21 cellular contexts compared by ENCODE assay signal in genomic region chr12:131274061-131274460, GRCh38.
A peak's percentile ranks its signal among the peaks of the same experiment; 100 is the strongest.
DNase-seq lines count a peak whose midpoint lies in the region; ATAC-seq and TF ChIP-seq lines count a peak whose summit lies in the region.
"Had no signal": no experiment of that assay in that cellular context is flagged by ENCODE, and none has a peak within 500 bp of the region (broad histone marks: within the 10 kb centered on the region; RNA-seq: fewer than 3 reads in every experiment).

No MANE protein-coding gene starts in this region.

- H3K36me3 Mint-ChIP-seq in chondrocyte (ENCODE audit: low read depth) = no peaks in the 10 kb centered on the region
- H3K36me3 Mint-ChIP-seq: CD14-positive monocyte; CD8-positive, alpha-beta memory T cell had no signal

- H3K27me3 ChIP-seq in lower lobe of right lung (ENCODE audit: low read depth) (no peaks in the 10 kb centered on the region), spleen (replicated peaks in 1 of 7) (peaks cover 0 to 3% (median 0%) of the 10 kb centered on the region in 7 donors)
- H3K27me3 ChIP-seq: BE2C; BLaER1 treated with 17β-estradiol and CSF1 and Interleukin-3, amounts not matched to agents 10 nM and 100 nM had no signal

- H3K4me3 Mint-ChIP-seq in chondrocyte (ENCODE audit: unreplicated experiment) = no peak overlapping the region
- H3K4me3 Mint-ChIP-seq: CD14-positive monocyte; CD4-positive, alpha-beta T cell; CD8-positive, alpha-beta memory T cell; HFFc6 had no signal

- H3K27ac ChIP-seq in lower lobe of right lung = no peak overlapping the region
- no peak overlapping the region for H3K27ac ChIP-seq in spleen
- H3K27ac ChIP-seq: BLaER1 treated with 17β-estradiol and CSF1 and Interleukin-3, amounts not matched to agents 10 nM and 100 nM had no signal

- no peaks in the 10 kb centered on the region for H3K9me3 ChIP-seq in lower lobe of right lung
- no peaks in the 10 kb centered on the region for H3K9me3 ChIP-seq in spleen
- H3K9me3 ChIP-seq: A549; BE2C; BLaER1 treated with 17β-estradiol and CSF1 and Interleukin-3, amounts not matched to agents 10 nM and 100 nM; HAP-1 had no signal

- H3K4me3 ChIP-seq in lower lobe of right lung = no peak overlapping the region
- no peak overlapping the region for H3K4me3 ChIP-seq in spleen
- H3K4me3 ChIP-seq: A549; BLaER1 treated with 17β-estradiol and CSF1 and Interleukin-3, amounts not matched to agents 10 nM and 100 nM; HAP-1 had no signal

- DNase-seq in chondrocyte (ENCODE audit: low spot score) (peak; percentile 93), lower lobe of right lung (peak; percentile 33), spleen (peak; percentile 50), DMS53 (lab: John Stamatoyannopoulos, UW) (no peak)
- DNase-seq: 8988T; ACHN; AML-193; BE2C; CD4-positive, alpha-beta T cell; DMS 273 treated with DMSO at 0.1 percent for 48 hours; DMS79 treated with DMSO at 0.1 percent for 48 hours; GF-D8; GOT3; HFFc6 had no signal

- WGBS in spleen, 5 donors = 74 to 90% (median 89%) methylated on average over 9 to 12 of the region's 12 CpGs

- no peak for TF ChIP-seq POLR2A in spleen (IDR thresholded peaks at IDR 0.05)

- H3K27ac Mint-ChIP-seq in chondrocyte (ENCODE audit: unreplicated experiment) = no peak overlapping the region
- H3K27ac Mint-ChIP-seq: CD4-positive, alpha-beta T cell; HFFc6 had no signal

- no peaks in the 10 kb centered on the region for H3K4me1 ChIP-seq in lower lobe of right lung
- no peaks in the 10 kb centered on the region for H3K4me1 ChIP-seq in spleen
- H3K4me1 ChIP-seq: HAP-1 had no signal

- H3K36me3 ChIP-seq in lower lobe of right lung (no peaks in the 10 kb centered on the region), spleen (no peaks in the 10 kb centered on the region)
- H3K36me3 ChIP-seq: BE2C; BLaER1 treated with 17β-estradiol and CSF1 and Interleukin-3, amounts not matched to agents 10 nM and 100 nM; HAP-1 had no signal

- no peak for TF ChIP-seq CTCF in chondrocyte (IDR thresholded peaks at IDR 0.05)
- TF ChIP-seq CTCF in lower lobe of right lung (IDR thresholded peaks at IDR 0.05) = no peak
- TF ChIP-seq CTCF in spleen (IDR thresholded peaks at IDR 0.05 in 8 of 11, conservative IDR thresholded peaks at IDR 0.05 in 3 of 11) = no peak

- H3K9me3 Mint-ChIP-seq in chondrocyte (ENCODE audit: low read depth) = no peaks in the 10 kb centered on the region
- H3K9me3 Mint-ChIP-seq: CD14-positive monocyte; CD4-positive, alpha-beta T cell had no signal

- H3K4me1 Mint-ChIP-seq in chondrocyte (ENCODE audit: low read depth) = no peaks in the 10 kb centered on the region
- H3K4me1 Mint-ChIP-seq: CD14-positive monocyte; CD8-positive, alpha-beta memory T cell had no signal

- H3K27me3 Mint-ChIP-seq in chondrocyte (ENCODE audit: low read depth) = peaks cover 14% of the 10 kb centered on the region
- H3K27me3 Mint-ChIP-seq: CD4-positive, alpha-beta T cell had no signal

- ATAC-seq in lower lobe of right lung (no peak), GM19324 (IDR thresholded peaks at IDR 0.05; ENCODE audit: low FRiP score, unreplicated experiment) (no peak), HG03442 (IDR thresholded peaks at IDR 0.05; ENCODE audit: unreplicated experiment) (no peak)
- ATAC-seq: A549 had no signal

- intact Hi-C loops in lower lobe of right lung (cut with DNase I) = no loop called here
- intact Hi-C loops in spleen (cut with DNase I; ENCODE audit: low total_unique reads) = no loop called here
